Comparison of ENCODE assay signal across 9 cellular contexts in the genomic region with DNA sequence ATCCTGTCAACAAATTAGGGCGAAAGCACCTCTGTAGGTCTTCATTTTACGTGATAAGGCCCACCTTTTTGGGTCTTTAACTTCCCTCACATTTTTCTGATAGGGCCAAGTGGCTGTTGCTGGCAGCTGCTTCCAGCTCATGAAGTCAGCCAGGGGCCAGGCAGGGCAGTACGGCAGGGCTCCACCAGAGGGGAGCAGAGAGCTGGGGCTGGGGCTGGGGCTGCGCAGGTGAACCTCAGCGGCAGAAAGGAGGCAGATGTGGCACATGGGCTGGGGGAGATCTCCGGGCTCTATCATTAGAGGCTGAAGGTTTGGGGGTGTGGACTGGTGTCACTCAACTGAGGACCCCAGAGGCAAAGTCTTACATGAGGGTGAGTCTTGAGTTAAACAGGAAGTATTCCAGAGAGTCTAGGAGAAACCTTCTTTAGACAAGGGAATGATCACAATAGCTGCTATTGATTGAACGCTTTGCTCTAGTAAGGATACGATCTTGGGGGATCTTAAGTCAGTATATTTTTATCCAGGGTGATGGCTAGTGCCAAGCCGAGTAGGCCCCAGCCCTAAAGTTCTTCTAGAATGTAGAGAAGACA.
A peak's percentile ranks its signal among the peaks of the same experiment; 100 is the strongest.
DNase-seq lines count a peak whose midpoint lies in the region; ATAC-seq and TF ChIP-seq lines count a peak whose summit lies in the region.
"Had no signal": no experiment of that assay in that cellular context is flagged by ENCODE, and none has a peak within 500 bp of the region (broad histone marks: within the 10 kb centered on the region; RNA-seq: fewer than 3 reads in every experiment).

No MANE protein-coding gene starts in this region.

- no peak overlapping the region for H3K4me3 ChIP-seq in AG10803 (ENCODE audit: low read length)
- H3K4me3 ChIP-seq: skin epidermis had no signal

- H3K27ac ChIP-seq in foreskin keratinocyte: no peak overlapping the region
- H3K27ac ChIP-seq: skin epidermis had no signal

- peak; percentile 57 for DNase-seq in AG10803 (ENCODE audit: low read depth)
- peak; percentile 63 for DNase-seq in GM19238 (ENCODE audit: insufficient read length, low spot score)
- peak; percentile 37 for DNase-seq in RKO (ENCODE audit: low spot score)
- peak; percentile 34 for DNase-seq in activated T-helper 1 cell treated with Interleukin-2 at 50 U/mL for 16 hours (ENCODE audit: low read depth)
- peak in 1 of 2 donors; percentile 29 for DNase-seq in foreskin keratinocyte
- peak; percentile 19 for DNase-seq in renal cortical epithelial cell (ENCODE audit: low read depth)

- peak; percentile 86 for TF ChIP-seq CTCF in AG10803 (conservative IDR thresholded peaks at IDR 0.05; ENCODE audit: low read length)
- TF ChIP-seq CTCF in foreskin keratinocyte (conservative IDR thresholded peaks at IDR 0.05): peak; percentile 97

- no peaks in the 10 kb centered on the region for H3K27me3 ChIP-seq in foreskin keratinocyte

- ATAC-seq in HG03432 (IDR thresholded peaks at IDR 0.05; ENCODE audit: unreplicated experiment) (peak; percentile 93), foreskin keratinocyte (peak; percentile 89), GM18520 (IDR thresholded peaks at IDR 0.05; ENCODE audit: unreplicated experiment) (no peak)

- peaks cover 4% of the 10 kb centered on the region for H3K4me1 ChIP-seq in foreskin keratinocyte
